Comparison of ENCODE assay signal across 8 cellular contexts in the genomic region with DNA sequence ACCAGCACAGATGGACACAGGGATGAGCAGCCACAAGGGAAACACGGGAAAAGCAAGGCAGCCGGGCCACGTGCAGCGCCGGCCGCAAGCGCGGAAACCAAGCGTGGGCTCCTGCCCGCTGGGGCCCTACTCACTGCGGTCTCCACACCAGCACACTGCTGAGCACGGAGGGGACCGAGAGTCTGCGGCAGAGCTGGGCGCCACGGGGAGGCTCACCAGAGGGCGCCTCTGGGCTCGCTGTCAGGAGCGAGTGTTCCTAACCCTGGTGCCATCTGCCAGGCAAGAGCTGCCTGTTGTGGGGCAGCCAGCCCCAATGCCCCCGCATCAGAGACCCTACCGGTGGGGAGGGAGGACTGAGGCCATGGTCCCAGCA. TPM values are rescaled to one million over a fixed set of nuclear protein-coding genes. Genes with fewer than 3 reads are reported as not detected.
DNase-seq lines count a peak whose midpoint lies in the region; ATAC-seq and TF ChIP-seq lines count a peak whose summit lies in the region.

No MANE protein-coding gene starts in this region.

- no peaks in the 10 kb centered on the region for H3K9me3 Mint-ChIP-seq in GM23338

- H3K27me3 ChIP-seq in GM23338 (ENCODE audit: insufficient read depth) (no peaks in the 10 kb centered on the region), ovary (no peaks in the 10 kb centered on the region), thoracic aorta (replicated peaks; ENCODE audit: insufficient read depth) (no peaks in the 10 kb centered on the region)

- peaks cover 26% of the 10 kb centered on the region for H3K27me3 Mint-ChIP-seq in GM23338 (ENCODE audit: insufficient read depth, low read depth, poor library complexity)

- peaks cover 16% of the 10 kb centered on the region for H3K4me1 ChIP-seq in GM23338 (ENCODE audit: insufficient read depth)
- H3K4me1 ChIP-seq in ovary (ENCODE audit: insufficient read depth): peaks cover 43% of the 10 kb centered on the region
- H3K4me1 ChIP-seq in thoracic aorta (ENCODE audit: control insufficient read depth in 1 of 2, low read depth in 2 of 2): peaks cover 42 to 69% of the 10 kb centered on the region in 2 donors

- no peak overlapping the region for H3K4me3 ChIP-seq in GM23338
- H3K4me3 ChIP-seq in ovary: no peak overlapping the region
- peak overlapping the region; percentile 40 for H3K4me3 ChIP-seq in thoracic aorta

- peaks cover 11% of the 10 kb centered on the region; the same call in 1 of the 2 replicates for H4K20me1 ChIP-seq in GM23338 (replicated peaks; ENCODE audit: insufficient read depth)

- TF ChIP-seq CTCF in GM23338 (conservative IDR thresholded peaks at IDR 0.05; ENCODE audit: low read depth in 2 of 2): peak in 1 of 2 experiments; percentile 74; a peak in 3 of 4 replicates
- TF ChIP-seq CTCF in ovary (IDR thresholded peaks at IDR 0.05): no peak
- no peak for TF ChIP-seq CTCF in thoracic aorta (IDR thresholded peaks at IDR 0.05)

- ATAC-seq in GM23338 (peak; percentile 73), thoracic aorta (ENCODE audit: insufficient number of reproducible peaks, low FRiP score, low read depth) (no peak)

- 0 out of 3 replicates have a peak overlapping the region, but pooled peaks have one; percentile 21 for H3K4me3 Mint-ChIP-seq in GM23338

- H3K4me2 ChIP-seq in GM23338: peak overlapping the region; percentile 55; the same call in 1 of the 2 replicates

- H3F3A ChIP-seq in GM23338 (replicated peaks; ENCODE audit: low read depth): 0 out of 2 replicates have a peak, but pooled peaks cover 7% of the 10 kb centered on the region

- 43 to 68% (median 56%) methylated on average over 21 of the region's 21 CpGs for WGBS in ovary, 3 donors

- no peak for TF ChIP-seq POLR2A in ovary (IDR thresholded peaks at IDR 0.05)

- peak overlapping the region; percentile 70; the same call in 1 of the 2 replicates for H3K27ac Mint-ChIP-seq in GM23338

- no peaks in the 10 kb centered on the region for H3K9me2 ChIP-seq in GM23338 (ENCODE audit: insufficient read depth)

- no peaks in the 10 kb centered on the region for H3K9me3 ChIP-seq in ovary
- no peaks in the 10 kb centered on the region for H3K9me3 ChIP-seq in thoracic aorta

- TF ChIP-seq EP300 in ovary (IDR thresholded peaks at IDR 0.05): no peak

- DNase-seq in DMS79 (lab: John Stamatoyannopoulos, UW): peak; percentile 18
- DNase-seq in GM23338 (ENCODE audit: low spot score): peak; percentile 65
- DNase-seq in NOMO-1 treated with DMSO at 0.1 percent for 48 hours (lab: John Stamatoyannopoulos, UW; ENCODE audit: unreplicated experiment): peak; percentile 61
- peak; percentile 62 for DNase-seq in activated T-helper 1 cell treated with Interleukin-2 at 50 U/mL for 16 hours (ENCODE audit: low read depth)
- peak; percentile 49 for DNase-seq in fibroblast of peridontal ligament (ENCODE audit: extremely low read depth)
- peak in 1 of 5 donors; percentile 59 for DNase-seq in ovary
- DNase-seq in thoracic aorta (ENCODE audit: low spot score): no peak
- no peak for DNase-seq in NCI-H2196 treated with DMSO at 0.1 percent for 48 hours (lab: John Stamatoyannopoulos, UW; ENCODE audit: unreplicated experiment)

- peaks cover 39% of the 10 kb centered on the region for H3K79me2 ChIP-seq in GM23338 (replicated peaks; ENCODE audit: insufficient read depth)

- peak overlapping the region; percentile 66; the same call in 1 of the 2 replicates for H3K27ac ChIP-seq in GM23338 (ENCODE audit: low read depth)
- H3K27ac ChIP-seq in ovary: peak overlapping the region; percentile 4 to 59
- H3K27ac ChIP-seq in thoracic aorta: no peak overlapping the region

- peaks cover 28% of the 10 kb centered on the region for H3K4me1 Mint-ChIP-seq in GM23338

- no peak overlapping the region for H2AFZ ChIP-seq in GM23338

- intact Hi-C loops in ovary (cut with DNase I): no loop called here

- H3K36me3 ChIP-seq in GM23338 (ENCODE audit: insufficient read depth) (no peaks in the 10 kb centered on the region), ovary (no peaks in the 10 kb centered on the region), thoracic aorta (peaks cover 14% of the 10 kb centered on the region)

- H3K36me3 Mint-ChIP-seq in GM23338 (ENCODE audit: low read depth): no peaks in the 10 kb centered on the region

TF ChIP-seq in GM23338, 12 proteins besides CTCF, POLR2A, EP300 and RAD21 (continues in another document):
- TF ChIP-seq STAT1 (IDR thresholded peaks at IDR 0.05; ENCODE audit: unreplicated experiment) (no peak), EZH2phosphoT487 (IDR thresholded peaks at IDR 0.05; ENCODE audit: unreplicated experiment) (no peak), ZNF114 (CRISPR knock-in tag; IDR thresholded peaks at IDR 0.05) (no peak), ZNF331 (CRISPR knock-in tag; IDR thresholded peaks at IDR 0.05; ENCODE audit: low read depth) (no peak), POLR2AphosphoS5 (IDR thresholded peaks at IDR 0.05; ENCODE audit: low read depth) (no peak), JUNB (IDR thresholded peaks at IDR 0.05; ENCODE audit: unreplicated experiment) (no peak)
- TF ChIP-seq, protein P1, sequence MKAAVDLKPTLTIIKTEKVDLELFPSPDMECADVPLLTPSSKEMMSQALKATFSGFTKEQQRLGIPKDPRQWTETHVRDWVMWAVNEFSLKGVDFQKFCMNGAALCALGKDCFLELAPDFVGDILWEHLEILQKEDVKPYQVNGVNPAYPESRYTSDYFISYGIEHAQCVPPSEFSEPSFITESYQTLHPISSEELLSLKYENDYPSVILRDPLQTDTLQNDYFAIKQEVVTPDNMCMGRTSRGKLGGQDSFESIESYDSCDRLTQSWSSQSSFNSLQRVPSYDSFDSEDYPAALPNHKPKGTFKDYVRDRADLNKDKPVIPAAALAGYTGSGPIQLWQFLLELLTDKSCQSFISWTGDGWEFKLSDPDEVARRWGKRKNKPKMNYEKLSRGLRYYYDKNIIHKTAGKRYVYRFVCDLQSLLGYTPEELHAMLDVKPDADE (IDR thresholded peaks at IDR 0.05): no peak

RNA-seq across cellular contexts. Expression of gene MPND, which starts 26.5 kb away (rescaled TPM):
- 9.1 and 15.6 TPM in 2 replicates for total RNA-seq in GM23338 (2014; rRNA removed; shearing (Covaris generic))
- polyA plus RNA-seq in GM23338 (2016; fragmentation: Nextera tagmentation; extraction: Ambion mirVana) (11.8 and 22.5 TPM in 2 replicates), ovary (10 to 100 TPM in 1 of 2 donors, 1 to 10 TPM in 1; 2.4 to 14.5 TPM)
- total RNA-seq in ovary (10 to 100 TPM in 5 of 7 donors, 1 to 10 TPM in 2; 5.2 to 31.1 (median 20.3) TPM), thoracic aorta (10 to 100 TPM in 1 of 2 donors, 1 to 10 TPM in 1; 5.8 to 10.8 TPM)

RNA-seq across cellular contexts. Expression of gene SH3GL1, which starts 30.5 kb away (rescaled TPM):
- total RNA-seq in GM23338 (2014; rRNA removed; shearing (Covaris generic)): 85.8 and 89.5 TPM in 2 replicates
- 73.1 and 75.6 TPM in 2 replicates for polyA plus RNA-seq in GM23338 (2016; fragmentation: Nextera tagmentation; extraction: Ambion mirVana)
- total RNA-seq in ovary: 10 to 100 TPM; 20.5 to 88.6 (median 68.3) TPM
- polyA plus RNA-seq in ovary: 10 to 100 TPM in 1 of 2 donors, 1 to 10 TPM in 1; 6.9 to 57.5 TPM
- total RNA-seq in thoracic aorta: 10 to 100 TPM; 47.3 to 56.9 TPM

RNA-seq across cellular contexts. Expression of gene STAP2, which starts 31.2 kb away (rescaled TPM):
- 9.2 and 15.1 TPM in 2 replicates for total RNA-seq in GM23338 (2014; rRNA removed; shearing (Covaris generic))
- polyA plus RNA-seq in GM23338 (2016; fragmentation: Nextera tagmentation; extraction: Ambion mirVana): 20.7 and 21.7 TPM in 2 replicates
- 10 to 100 TPM; 10.3 to 32.5 (median 17.5) TPM for total RNA-seq in ovary
- polyA plus RNA-seq in ovary: 10 to 100 TPM in 1 of 2 donors, 1 to 10 TPM in 1; 9.7 to 18.8 TPM
- total RNA-seq in thoracic aorta: not detected

RNA-seq across cellular contexts. Expression of gene CHAF1A, which starts 32.6 kb away (rescaled TPM):
- total RNA-seq in GM23338 (2014; rRNA removed; shearing (Covaris generic)): 84.1 and 113 TPM in 2 replicates
- polyA plus RNA-seq in GM23338 (2016; fragmentation: Nextera tagmentation; extraction: Ambion mirVana) (109 and 125 TPM in 2 replicates), ovary (1 to 10 TPM; 7.3 to 8.6 TPM)
- total RNA-seq in ovary (10 to 100 TPM in 1 of 7 donors, 1 to 10 TPM in 6; 4.7 to 10.4 (median 7.5) TPM), thoracic aorta (1 to 10 TPM; 3.2 to 5.8 TPM)

Comparison
In these comparisons a context has a peak if more than half of its experiments do, and no peak if none do; other contexts are left out.
1. DNase-seq: peak in DMS79 (single experiment), GM23338 (single experiment), NOMO-1 treated with DMSO at 0.1 percent for 48 hours (single experiment), activated T-helper 1 cell treated with Interleukin-2 at 50 U/mL for 16 hours (single experiment) and fibroblast of peridontal ligament (single experiment); none in thoracic aorta (single experiment) and NCI-H2196 treated with DMSO at 0.1 percent for 48 hours (single experiment).
2. H3K27ac ChIP-seq: peak in GM23338 (single experiment) and ovary (2 of 2); none in thoracic aorta (0 of 2).
3. RNA of gene STAP2, which starts 31.2 kb away (total RNA-seq): 10.3 to 32.5 TPM in ovary and 9.2 to 15.1 TPM in GM23338; not detected in thoracic aorta; every median in the first group is over 10 times any median in the second.